13 cellular contexts compared by ENCODE assay signal in genomic region chr17:59287452-59287851, GRCh38. TPM values are rescaled to one million over a fixed set of nuclear protein-coding genes. Genes with fewer than 3 reads are reported as not detected.
DNase-seq lines count a peak whose midpoint lies in the region; ATAC-seq and TF ChIP-seq lines count a peak whose summit lies in the region.
"Had no signal": no experiment of that assay in that cellular context is flagged by ENCODE, and none has a peak within 500 bp of the region (broad histone marks: within the 10 kb centered on the region; RNA-seq: fewer than 3 reads in every experiment).

No MANE protein-coding gene starts in this region.

- POLR2A ChIA-PET in A673 (lab: Charles Lee; ENCODE audit: low non-redundant PET): no interaction called here
- POLR2A ChIA-PET in CD4-positive, alpha-beta T cell (lab: Charles Lee): no interaction called here

- no peaks in the 10 kb centered on the region for H3K27me3 Mint-ChIP-seq in T-helper 17 cell
- no peaks in the 10 kb centered on the region for H3K27me3 Mint-ChIP-seq in CD4-positive, alpha-beta T cell
- H3K27me3 Mint-ChIP-seq: activated CD8-positive, alpha-beta T cell treated with anti-CD3 and anti-CD28 coated beads for 36 hours; activated naive CD8-positive, alpha-beta T cell treated with anti-CD3 and anti-CD28 coated beads, Interleukin-2, amount 10 ng/mL, durations not matched to agents 7 days and 5 days; CD4-positive, CD25-positive, alpha-beta regulatory T cell had no signal

- H3K36me3 ChIP-seq in A673 (ENCODE audit: insufficient read depth, low read length, poor library complexity, severe bottlenecking): no peaks in the 10 kb centered on the region

- no peak overlapping the region for H3K27ac ChIP-seq in A673 (ENCODE audit: low read depth, low read length, poor library complexity, severe bottlenecking)
- H3K27ac ChIP-seq in CD4-positive, alpha-beta T cell (ENCODE audit: low read depth, low read length): no peak overlapping the region

- H3K4me1 ChIP-seq in A673 (ENCODE audit: insufficient read depth, low read length, poor library complexity, severe bottlenecking): no peaks in the 10 kb centered on the region

- H3K9me3 ChIP-seq in A673 (ENCODE audit: low read depth, low read length, poor library complexity, severe bottlenecking) (no peaks in the 10 kb centered on the region), T-helper 17 cell (ENCODE audit: control insufficient read depth, low read length, poor library complexity, severe bottlenecking) (no peaks in the 10 kb centered on the region)
- no peaks in the 10 kb centered on the region for H3K9me3 ChIP-seq in CD4-positive, alpha-beta T cell (ENCODE audit: control insufficient read depth, low read length)

- TF ChIP-seq CTCF in A673 (conservative IDR thresholded peaks at IDR 0.05; ENCODE audit: low read depth, low read length): no peak
- no peak for TF ChIP-seq CTCF in foreskin fibroblast (IDR thresholded peaks at IDR 0.05; ENCODE audit: low read depth, low read length)
- no peak for TF ChIP-seq CTCF in CD4-positive, alpha-beta T cell (IDR thresholded peaks at IDR 0.05)

- peak overlapping the region; percentile 70 for H3K27ac Mint-ChIP-seq in T-helper 17 cell
- no peak overlapping the region for H3K27ac Mint-ChIP-seq in CD4-positive, alpha-beta T cell
- H3K27ac Mint-ChIP-seq: activated CD8-positive, alpha-beta T cell treated with anti-CD3 and anti-CD28 coated beads for 36 hours; activated naive CD8-positive, alpha-beta T cell treated with anti-CD3 and anti-CD28 coated beads, Interleukin-2, amount 10 ng/mL, durations not matched to agents 7 days and 5 days had no signal

- BruUV-seq in A673 (replicated peaks; lab: Mats Ljungman, UMichigan): no TSS peak

- intact Hi-C loops in A673 (cut with micrococcal nuclease; ENCODE audit: unreplicated experiment): no loop called here
- intact Hi-C loops in CD4-positive, alpha-beta T cell (cut with DNase I, micrococcal nuclease): no loop called here

- no peak overlapping the region for H3K4me3 ChIP-seq in A673 (ENCODE audit: low read depth, low read length, poor library complexity, severe bottlenecking)
- H3K4me3 ChIP-seq in foreskin fibroblast (ENCODE audit: low read depth in 1 of 2, low read length in 2 of 2): no peak overlapping the region

- DNase-seq in A673 (ENCODE audit: low spot score): peak; percentile 25
- DNase-seq in HCEC 1CT: peak; percentile 74
- no peak for DNase-seq in T-helper 17 cell
- DNase-seq in foreskin fibroblast: peak; percentile 4 to 54
- no peak for DNase-seq in NCI-H1436 (lab: John Stamatoyannopoulos, UW)
- no peak for DNase-seq in CD4-positive, alpha-beta T cell
- DNase-seq: activated CD8-positive, alpha-beta T cell treated with anti-CD3 and anti-CD28 coated beads for 36 hours; activated naive CD8-positive, alpha-beta T cell treated with anti-CD3 and anti-CD28 coated beads, Interleukin-2, amount 10 ng/mL, durations not matched to agents 7 days and 5 days; effector CD4-positive, alpha-beta T cell; NCI-H526 treated with DMSO at 0.1 percent for 48 hours had no signal

- peaks cover 4% of the 10 kb centered on the region for H3K4me1 Mint-ChIP-seq in T-helper 17 cell
- H3K4me1 Mint-ChIP-seq in CD4-positive, alpha-beta T cell (ENCODE audit: low read depth): no peaks in the 10 kb centered on the region

- no peaks in the 10 kb centered on the region for H3K27me3 ChIP-seq in A673 (replicated peaks; ENCODE audit: insufficient read depth, low read depth, low read length, poor library complexity)
- no peaks in the 10 kb centered on the region for H3K27me3 ChIP-seq in CD4-positive, alpha-beta T cell (ENCODE audit: control insufficient read depth, insufficient read depth, low read length)

- H3K4me3 Mint-ChIP-seq in T-helper 17 cell: no peak overlapping the region
- no peak overlapping the region for H3K4me3 Mint-ChIP-seq in CD4-positive, alpha-beta T cell
- H3K4me3 Mint-ChIP-seq: activated CD8-positive, alpha-beta T cell treated with anti-CD3 and anti-CD28 coated beads for 36 hours; activated naive CD8-positive, alpha-beta T cell treated with anti-CD3 and anti-CD28 coated beads, Interleukin-2, amount 10 ng/mL, durations not matched to agents 7 days and 5 days; CD4-positive, CD25-positive, alpha-beta regulatory T cell had no signal

- no peaks in the 10 kb centered on the region for H3K9me3 Mint-ChIP-seq in CD4-positive, alpha-beta T cell
- H3K9me3 Mint-ChIP-seq: activated CD8-positive, alpha-beta T cell treated with anti-CD3 and anti-CD28 coated beads for 36 hours; activated naive CD8-positive, alpha-beta T cell treated with anti-CD3 and anti-CD28 coated beads, Interleukin-2, amount 10 ng/mL, durations not matched to agents 7 days and 5 days; CD4-positive, CD25-positive, alpha-beta regulatory T cell had no signal

- H3K36me3 Mint-ChIP-seq in T-helper 17 cell (ENCODE audit: low read depth): peaks cover 2% of the 10 kb centered on the region
- H3K36me3 Mint-ChIP-seq in CD4-positive, alpha-beta T cell (ENCODE audit: low read depth): no peaks in the 10 kb centered on the region
- H3K36me3 Mint-ChIP-seq: activated naive CD8-positive, alpha-beta T cell treated with anti-CD3 and anti-CD28 coated beads, Interleukin-2, amount 10 ng/mL, durations not matched to agents 7 days and 5 days had no signal

- ATAC-seq in T-helper 17 cell (no peak), HG03139 (IDR thresholded peaks at IDR 0.05; ENCODE audit: unreplicated experiment) (no peak), HG03095 (IDR thresholded peaks at IDR 0.05; ENCODE audit: unreplicated experiment) (no peak)
- ATAC-seq in CD4-positive, alpha-beta T cell (ENCODE audit: poor library complexity): no peak
- ATAC-seq: activated CD8-positive, alpha-beta T cell treated with anti-CD3 and anti-CD28 coated beads for 36 hours had no signal

- CTCF ChIA-PET in A673 (lab: Charles Lee): no interaction called here
- CTCF ChIA-PET in CD4-positive, alpha-beta T cell (lab: Charles Lee): no interaction called here

RNA-seq across cellular contexts. Expression of gene YPEL2, which starts 44.0 kb away (rescaled TPM):
- total RNA-seq in A673 (2021) (0.60 and 0.96 TPM in 2 replicates), T-helper 17 cell (10 to 100 TPM; 23.6 to 44.0 TPM)
- total RNA-seq in CD4-positive, alpha-beta T cell: 10 to 100 TPM; 69.1 to 71.6 TPM

Comparison
In these comparisons a context has a peak if more than half of its experiments do, and no peak if none do; other contexts are left out.
1. DNase-seq: peak in A673 (single experiment), HCEC 1CT (single experiment) and foreskin fibroblast (2 of 2); none in T-helper 17 cell (0 of 3), NCI-H1436 (single experiment) and CD4-positive, alpha-beta T cell (0 of 10).
2. RNA of gene YPEL2, which starts 44.0 kb away (total RNA-seq): 69.1 to 71.6 TPM in CD4-positive, alpha-beta T cell and 23.6 to 44.0 TPM in T-helper 17 cell; 0.60 to 0.96 TPM in A673; every median in the first group is over 10 times any median in the second.